ENCODE assay signal across 10 cellular contexts in genomic region chr11:2741377-2742131, GRCh38. TPM values are rescaled to one million over a fixed set of nuclear protein-coding genes. Genes with fewer than 3 reads are reported as not detected.
A peak's percentile ranks its signal among the peaks of the same experiment; 100 is the strongest.
DNase-seq lines count a peak whose midpoint lies in the region; ATAC-seq and TF ChIP-seq lines count a peak whose summit lies in the region.
"Had no signal": no experiment of that assay in that cellular context is flagged by ENCODE, and none has a peak within 500 bp of the region (broad histone marks: within the 10 kb centered on the region; RNA-seq: fewer than 3 reads in every experiment).

No MANE protein-coding gene starts in this region.

- H3K36me3 ChIP-seq in SK-N-SH (replicated peaks in 1 of 2; ENCODE audit: control insufficient read depth in 1 of 2, insufficient read depth in 2 of 2, low read length in 1 of 2) (no peaks in the 10 kb centered on the region), body of pancreas (replicated peaks in 1 of 2; ENCODE audit: insufficient read depth in 1 of 2, low read depth in 2 of 2) (no peaks in the 10 kb centered on the region), lower lobe of right lung (no peaks in the 10 kb centered on the region), uterus (no peaks in the 10 kb centered on the region)

- TF ChIP-seq RAD21 in SK-N-SH (IDR thresholded peaks at IDR 0.05; ENCODE audit: low read length): no peak

- TF ChIP-seq CTCF in SK-N-SH (IDR thresholded peaks at IDR 0.05): no peak
- no peak for TF ChIP-seq CTCF in body of pancreas (IDR thresholded peaks at IDR 0.05)
- no peak for TF ChIP-seq CTCF in lower lobe of right lung (IDR thresholded peaks at IDR 0.05)
- TF ChIP-seq CTCF in uterus (IDR thresholded peaks at IDR 0.05): no peak

- H3K9me3 ChIP-seq in SK-N-SH (no peaks in the 10 kb centered on the region), body of pancreas (no peaks in the 10 kb centered on the region), lower lobe of right lung (no peaks in the 10 kb centered on the region), uterus (no peaks in the 10 kb centered on the region)

- no peak overlapping the region for H2AFZ ChIP-seq in SK-N-SH (ENCODE audit: low read depth)

- no peaks in the 10 kb centered on the region for H3F3A ChIP-seq in SK-N-SH (replicated peaks; ENCODE audit: insufficient read depth)

- CTCF ChIA-PET in SK-N-SH (lab: Yijun Ruan, JAX): interaction anchor here (1.5 kb wide), 1 partner anchor 145 kb away, joined by 3 read pairs; no protein-coding TSS in a partner anchor

- no peak for TF ChIP-seq EP300 in SK-N-SH (IDR thresholded peaks at IDR 0.05; ENCODE audit: borderline replicate concordance in 1 of 2, low read depth in 1 of 2, low read length in 1 of 2)

- H3K79me2 ChIP-seq in SK-N-SH (ENCODE audit: insufficient read depth): no peaks in the 10 kb centered on the region

- H3K9ac ChIP-seq in SK-N-SH: no peak overlapping the region

- H3K4me3 ChIP-seq in SK-N-SH (ENCODE audit: low read depth in 2 of 2, low read length in 1 of 2) (no peak overlapping the region), body of pancreas (no peak overlapping the region), lower lobe of right lung (no peak overlapping the region), uterus (no peak overlapping the region)

- no peak for TF ChIP-seq POLR2A in body of pancreas (IDR thresholded peaks at IDR 0.05)
- TF ChIP-seq POLR2A in uterus (IDR thresholded peaks at IDR 0.05): no peak

- no peaks in the 10 kb centered on the region for H3K9me2 ChIP-seq in SK-N-SH

- H3K27me3 ChIP-seq in SK-N-SH (ENCODE audit: insufficient read depth) (no peaks in the 10 kb centered on the region), body of pancreas (no peaks in the 10 kb centered on the region), lower lobe of right lung (ENCODE audit: low read depth) (no peaks in the 10 kb centered on the region), uterus (no peaks in the 10 kb centered on the region)

- H3K27ac ChIP-seq in SK-N-SH (ENCODE audit: low read depth in 2 of 2, low read length in 1 of 2): no peak overlapping the region
- no peak overlapping the region for H3K27ac ChIP-seq in body of pancreas
- H3K27ac ChIP-seq in lower lobe of right lung: peak overlapping the region; percentile 41
- H3K27ac ChIP-seq in uterus: peak overlapping the region; percentile 68 to 81

- H3K4me1 ChIP-seq in SK-N-SH (ENCODE audit: control insufficient read depth in 1 of 2, insufficient read depth in 2 of 2, low read depth in 1 of 2, low read length in 1 of 2) (peaks cover 0 to 36% of the 10 kb centered on the region in 2 experiments; a peak in 1 of 4 replicates), body of pancreas (peaks cover 12% of the 10 kb centered on the region), lower lobe of right lung (peaks cover 5% of the 10 kb centered on the region), uterus (peaks cover 0 to 10% of the 10 kb centered on the region in 2 donors)

- WGBS in SK-N-SH (ENCODE audit: low lambda C conversion rate): 68% methylated on average over 10 of the region's 18 CpGs
- WGBS in body of pancreas, 2 donors: 73 to 89% methylated on average over 18 of the region's 18 CpGs

- no peak for DNase-seq in SK-N-SH
- no peak for DNase-seq in body of pancreas
- DNase-seq in lower lobe of right lung: peak; percentile 47
- DNase-seq in uterus: peak; percentile 56 to 57
- DNase-seq: activated B cell treated with CpG ODN at 0.5 μM for 24 hours, NCI-H2227 treated with DMSO at 0.1 percent for 48 hours had no signal

- POLR2A ChIA-PET in SK-N-SH (lab: Yijun Ruan, JAX): interaction anchor here (1.0 to 1.3 kb wide), 2 partner anchors 37 to 42 kb away, joined by 3 to 4 read pairs; partner anchors contain the start of gene KCNQ1OT1

- H4K20me1 ChIP-seq in SK-N-SH (ENCODE audit: insufficient read depth): no peaks in the 10 kb centered on the region

- intact Hi-C loops in body of pancreas (cut with DNase I) (no loop called here), lower lobe of right lung (cut with DNase I) (no loop called here), uterus (cut with DNase I; ENCODE audit: low total_unique reads) (no loop called here)

- peak; percentile 34; the same call in 1 of the 3 replicates for ATAC-seq in SK-N-SH treated with all-trans-retinoic acid at 6 μM for 48 hours
- peak; percentile 39 for ATAC-seq in body of pancreas
- ATAC-seq in lower lobe of right lung: peak; percentile 20 to 44
- no peak for ATAC-seq in GM21447 (IDR thresholded peaks at IDR 0.05; ENCODE audit: unreplicated experiment)
- ATAC-seq in HG02852 (IDR thresholded peaks at IDR 0.05; ENCODE audit: unreplicated experiment): no peak
- ATAC-seq in HG02938 (IDR thresholded peaks at IDR 0.05; ENCODE audit: unreplicated experiment): no peak

- no peak overlapping the region for H3K4me2 ChIP-seq in SK-N-SH

TF ChIP-seq in SK-N-SH treated with all-trans-retinoic acid at 6 μM for 48 hours, 23 proteins besides CTCF, POLR2A, EP300 and RAD21 (continues in another document):
- TF ChIP-seq POU6F1 (CRISPR knock-in tag; IDR thresholded peaks at IDR 0.05; ENCODE audit: borderline replicate concordance, low read depth) (no peak), ISL1 (CRISPR knock-in tag; IDR thresholded peaks at IDR 0.05) (no peak), SNAI2 (CRISPR knock-in tag; IDR thresholded peaks at IDR 0.05) (no peak), TOX (CRISPR knock-in tag; IDR thresholded peaks at IDR 0.05; ENCODE audit: borderline replicate concordance) (no peak), ARNTL (CRISPR knock-in tag; IDR thresholded peaks at IDR 0.05; ENCODE audit: borderline replicate concordance, low read depth) (no peak), ZFP30 (CRISPR knock-in tag; IDR thresholded peaks at IDR 0.05) (no peak), ZNF70 (CRISPR knock-in tag; IDR thresholded peaks at IDR 0.05) (no peak)

TF ChIP-seq in SK-N-SH, 30 proteins besides CTCF, POLR2A, EP300 and RAD21 (continues in another document):
- TF ChIP-seq ELF1 (IDR thresholded peaks at IDR 0.05) (no peak), MXI1 (IDR thresholded peaks at IDR 0.05; ENCODE audit: low read depth, low read length) (no peak), YY1 (IDR thresholded peaks at IDR 0.05; ENCODE audit: low read depth) (no peak), SIN3A (IDR thresholded peaks at IDR 0.05; ENCODE audit: borderline replicate concordance, low read depth, low read length) (no peak), USF1 (IDR thresholded peaks at IDR 0.05; ENCODE audit: borderline replicate concordance, low read depth) (no peak), USF2 (IDR thresholded peaks at IDR 0.05; ENCODE audit: borderline replicate concordance, low read depth, low read length) (no peak), GABPA (IDR thresholded peaks at IDR 0.05; ENCODE audit: low read depth) (no peak), PBX3 (IDR thresholded peaks at IDR 0.05) (no peak), MAX (IDR thresholded peaks at IDR 0.05; ENCODE audit: low read depth) (no peak), TEAD4 (IDR thresholded peaks at IDR 0.05; ENCODE audit: borderline replicate concordance, insufficient read depth) (no peak), RCOR1 (IDR thresholded peaks at IDR 0.05; ENCODE audit: low read length) (no peak), TAF1 (IDR thresholded peaks at IDR 0.05; ENCODE audit: borderline replicate concordance, low read depth, low read length) (no peak), MEF2A (IDR thresholded peaks at IDR 0.05; ENCODE audit: borderline replicate concordance, low read depth) (no peak), POLR2AphosphoS5 (IDR thresholded peaks at IDR 0.05; ENCODE audit: low read depth, low read length) (no peak), IRF3 (IDR thresholded peaks at IDR 0.05; ENCODE audit: low read depth, low read length) (no peak), SMC3 (IDR thresholded peaks at IDR 0.05; ENCODE audit: low read depth, low read length) (no peak)

RNA-seq across cellular contexts. Expression of gene KCNQ1OT1, which starts 41.8 kb away (rescaled TPM):
- 0.03 and 0.05 TPM in 2 replicates for polyA plus RNA-seq in SK-N-SH (2012; rRNA removed)
- polyA plus RNA-seq in SK-N-SH (2012; cell fraction: cytosol; rRNA removed): under 0.01 TPM in 2 replicates
- 0.23 and 0.37 TPM in 2 replicates for polyA plus RNA-seq in SK-N-SH (2012; cell fraction: nucleus; rRNA removed)
- total RNA-seq in body of pancreas (1 to 10 TPM; 3.6 to 9.2 TPM), lower lobe of right lung (1.6 TPM), uterus (10 to 100 TPM in 2 of 4 donors, 1 to 10 TPM in 2; 2.6 to 19.4 (median 10.9) TPM)

Comparison
In these comparisons a context has a peak if more than half of its experiments do, and no peak if none do; other contexts are left out.
1. ATAC-seq: peak in SK-N-SH treated with all-trans-retinoic acid at 6 μM for 48 hours (single experiment), body of pancreas (single experiment) and lower lobe of right lung (2 of 2); none in GM21447 (single experiment), HG02852 (single experiment) and HG02938 (single experiment).
2. DNase-seq: peak in lower lobe of right lung (single experiment) and uterus (2 of 2); none in SK-N-SH (single experiment) and body of pancreas (0 of 4).
3. H3K27ac ChIP-seq: peak in lower lobe of right lung (single experiment) and uterus (2 of 2); none in SK-N-SH (0 of 2) and body of pancreas (0 of 4).